In the genomic region with DNA sequence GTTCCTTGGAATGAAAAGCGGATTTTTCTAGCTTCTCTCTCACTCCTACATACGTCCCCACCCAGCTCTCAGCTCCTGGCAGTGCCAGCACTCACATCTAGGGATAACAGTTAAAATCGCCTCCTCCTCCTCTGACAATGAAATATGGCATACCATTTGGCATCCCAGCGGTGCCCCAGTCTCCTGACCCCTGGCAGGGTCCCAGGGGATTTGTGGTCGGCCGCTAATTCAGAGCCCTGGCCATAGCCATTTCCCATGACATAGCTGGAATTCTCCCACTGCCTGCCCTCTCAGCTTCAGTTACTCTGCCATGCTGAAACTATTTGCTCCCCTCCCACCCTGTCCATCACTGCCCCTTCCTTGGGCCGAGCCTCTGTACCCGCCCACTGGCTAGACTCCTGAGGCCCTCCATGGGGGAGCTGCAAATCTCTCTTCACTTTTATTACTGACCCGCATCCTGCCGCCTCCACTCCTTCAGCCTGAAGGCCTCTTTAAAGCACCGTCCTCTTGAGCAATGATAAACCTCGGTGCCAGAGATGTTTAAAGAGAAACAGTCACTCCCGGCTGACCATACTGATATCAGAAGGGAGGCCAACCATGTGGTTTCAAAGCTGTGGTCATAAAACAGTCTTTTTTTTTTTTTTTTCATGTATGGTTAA, we compare ENCODE assay signal across 9 cellular contexts.
DNase-seq lines count a peak whose midpoint lies in the region; ATAC-seq and TF ChIP-seq lines count a peak whose summit lies in the region.
"Had no signal": no experiment of that assay in that cellular context is flagged by ENCODE, and none has a peak within 500 bp of the region (broad histone marks: within the 10 kb centered on the region; RNA-seq: fewer than 3 reads in every experiment).

No MANE protein-coding gene starts in this region.

- H2AFZ ChIP-seq in fibroblast of lung (ENCODE audit: low read length) = no peak overlapping the region

- H3K27me3 ChIP-seq in fibroblast of lung (ENCODE audit: control insufficient read depth, insufficient read depth, low read length) = no peaks in the 10 kb centered on the region

- no peaks in the 10 kb centered on the region for H3K4me1 Mint-ChIP-seq in activated T-helper 1 cell treated with anti-CD3 and anti-CD28 coated beads, Interleukin-12 subunit alpha, Interleukin-12 subunit beta, Interleukin-2, Interleukin-4 antibody, amounts not matched to agents 30 ng/mL and 10 ng/mL and 1 ng/mL, durations not matched to agents 14 hours and 24 hours and 36 hours (ENCODE audit: low read depth)
- H3K4me1 Mint-ChIP-seq: CD4-positive, alpha-beta memory T cell had no signal

- CTCF ChIA-PET in RWPE1 (lab: Yijun Ruan, JAX) = interaction anchor here (0.7 kb wide), 1 partner anchor 238 kb away, joined by 5 read pairs; no protein-coding TSS in a partner anchor

- no peaks in the 10 kb centered on the region for H4K20me1 ChIP-seq in fibroblast of lung (ENCODE audit: control insufficient read depth, extremely low read depth, insufficient read depth, low read length)

- peaks cover 6% of the 10 kb centered on the region for H3K4me1 ChIP-seq in fibroblast of lung (ENCODE audit: control insufficient read depth, extremely low read depth, insufficient read depth, low read length)

- DNase-seq in AG09309 (ENCODE audit: low read depth) = peak; percentile 97
- DNase-seq in RWPE1 (ENCODE audit: low spot score) = peak; percentile 50
- peak; percentile 80 to 93 for DNase-seq in fibroblast of lung (ENCODE audit: low read depth in 2 of 2)
- DNase-seq in omental fat pad (ENCODE audit: low spot score) = peak; percentile 50
- DNase-seq in activated T-helper 1 cell treated with anti-CD3 and anti-CD28 coated beads, Interleukin-12 subunit alpha, Interleukin-12 subunit beta, Interleukin-2, Interleukin-4 antibody, amounts not matched to agents 30 ng/mL and 10 ng/mL and 1 ng/mL, durations not matched to agents 14 hours and 24 hours and 36 hours (ENCODE audit: low spot score) = no peak
- DNase-seq: CD4-positive, alpha-beta memory T cell had no signal

- POLR2A ChIA-PET in RWPE1 (lab: Yijun Ruan, JAX; ENCODE audit: low non-redundant PET) = no interaction called here

- no peaks in the 10 kb centered on the region for H3K36me3 Mint-ChIP-seq in activated T-helper 1 cell treated with anti-CD3 and anti-CD28 coated beads, Interleukin-12 subunit alpha, Interleukin-12 subunit beta, Interleukin-2, Interleukin-4 antibody, amounts not matched to agents 30 ng/mL and 10 ng/mL and 1 ng/mL, durations not matched to agents 14 hours and 24 hours and 36 hours (ENCODE audit: low read depth)

- no peaks in the 10 kb centered on the region for H3K9me3 ChIP-seq in fibroblast of lung (ENCODE audit: control insufficient read depth, insufficient read depth, low read depth, low read length)

- ATAC-seq in omental fat pad (ENCODE audit: low FRiP score) = peak; percentile 85
- no peak for ATAC-seq in GM18909 (IDR thresholded peaks at IDR 0.05; ENCODE audit: poor library complexity, unreplicated experiment)
- no peak for ATAC-seq in GM18517 (IDR thresholded peaks at IDR 0.05; ENCODE audit: unreplicated experiment)
- no peak for ATAC-seq in GM21576 (IDR thresholded peaks at IDR 0.05; ENCODE audit: unreplicated experiment)

- no peak overlapping the region for H3K4me3 Mint-ChIP-seq in activated T-helper 1 cell treated with anti-CD3 and anti-CD28 coated beads, Interleukin-12 subunit alpha, Interleukin-12 subunit beta, Interleukin-2, Interleukin-4 antibody, amounts not matched to agents 30 ng/mL and 10 ng/mL and 1 ng/mL, durations not matched to agents 14 hours and 24 hours and 36 hours
- H3K4me3 Mint-ChIP-seq: CD4-positive, alpha-beta memory T cell had no signal

- H3K4me3 ChIP-seq in AG09309 (ENCODE audit: control insufficient read depth, low read depth, low read length) (no peak overlapping the region), fibroblast of lung (replicated peaks in 1 of 4; ENCODE audit: control extremely low read depth in 1 of 4, insufficient read depth in 1 of 4, low read depth in 3 of 4, low read length in 4 of 4) (no peak overlapping the region)

- no peak overlapping the region for H3K9ac ChIP-seq in fibroblast of lung (ENCODE audit: insufficient read depth, low read length)

- intact Hi-C loops in activated T-helper 1 cell treated with anti-CD3 and anti-CD28 coated beads, Interleukin-12 subunit alpha, Interleukin-12 subunit beta, Interleukin-2, Interleukin-4 antibody, amounts not matched to agents 30 ng/mL and 10 ng/mL and 1 ng/mL, durations not matched to agents 14 hours and 24 hours and 36 hours (cut with micrococcal nuclease) = no loop called here

- TF ChIP-seq CTCF in AG09309 (IDR thresholded peaks at IDR 0.05; ENCODE audit: control insufficient read depth, insufficient read depth, low read depth, low read length, missing control alignments) = no peak
- no peak for TF ChIP-seq CTCF in RWPE1 (conservative IDR thresholded peaks at IDR 0.05; ENCODE audit: low read depth)
- TF ChIP-seq CTCF in fibroblast of lung (conservative IDR thresholded peaks at IDR 0.05 in 1 of 2, IDR thresholded peaks at IDR 0.05 in 1 of 2; ENCODE audit: low read depth in 1 of 2, low read length in 2 of 2) = no peak
- TF ChIP-seq CTCF in omental fat pad (IDR thresholded peaks at IDR 0.05) = no peak

- no peaks in the 10 kb centered on the region for H3K27me3 Mint-ChIP-seq in activated T-helper 1 cell treated with anti-CD3 and anti-CD28 coated beads, Interleukin-12 subunit alpha, Interleukin-12 subunit beta, Interleukin-2, Interleukin-4 antibody, amounts not matched to agents 30 ng/mL and 10 ng/mL and 1 ng/mL, durations not matched to agents 14 hours and 24 hours and 36 hours (ENCODE audit: insufficient read depth)
- H3K27me3 Mint-ChIP-seq: CD4-positive, alpha-beta memory T cell had no signal

- H3K27ac ChIP-seq in RWPE1 (peak overlapping the region; percentile 91), fibroblast of lung (ENCODE audit: insufficient read depth, low read length) (no peak overlapping the region)

- no peaks in the 10 kb centered on the region for H3K36me3 ChIP-seq in fibroblast of lung (ENCODE audit: control insufficient read depth, insufficient read depth, low read length)

- H3K9me3 Mint-ChIP-seq in activated T-helper 1 cell treated with anti-CD3 and anti-CD28 coated beads, Interleukin-12 subunit alpha, Interleukin-12 subunit beta, Interleukin-2, Interleukin-4 antibody, amounts not matched to agents 30 ng/mL and 10 ng/mL and 1 ng/mL, durations not matched to agents 14 hours and 24 hours and 36 hours = peaks cover 24% of the 10 kb centered on the region

- no peak overlapping the region for H3K4me2 ChIP-seq in fibroblast of lung (ENCODE audit: extremely low read depth, insufficient read depth, low read length)

- no peak overlapping the region for H3K27ac Mint-ChIP-seq in activated T-helper 1 cell treated with anti-CD3 and anti-CD28 coated beads, Interleukin-12 subunit alpha, Interleukin-12 subunit beta, Interleukin-2, Interleukin-4 antibody, amounts not matched to agents 30 ng/mL and 10 ng/mL and 1 ng/mL, durations not matched to agents 14 hours and 24 hours and 36 hours
- H3K27ac Mint-ChIP-seq: CD4-positive, alpha-beta memory T cell had no signal

- H3K79me2 ChIP-seq in fibroblast of lung (ENCODE audit: control insufficient read depth, insufficient read depth, low read length) = no peaks in the 10 kb centered on the region
